19 cellular contexts compared by ENCODE assay signal in genomic region chr13:99208845-99209527, GRCh38. TPM values are rescaled to one million over a fixed set of nuclear protein-coding genes. Genes with fewer than 3 reads are reported as not detected.
DNase-seq lines count a peak whose midpoint lies in the region; ATAC-seq and TF ChIP-seq lines count a peak whose summit lies in the region.
"Had no signal": no experiment of that assay in that cellular context is flagged by ENCODE, and none has a peak within 500 bp of the region (broad histone marks: within the 10 kb centered on the region; RNA-seq: fewer than 3 reads in every experiment).

No MANE protein-coding gene starts in this region.

- peaks cover 0 to 3% (median 0%) of the 10 kb centered on the region in 7 donors for H3K9me3 Mint-ChIP-seq in CD4-positive, CD25-positive, alpha-beta regulatory T cell
- no peaks in the 10 kb centered on the region for H3K9me3 Mint-ChIP-seq in activated CD8-positive, alpha-beta T cell treated with anti-CD3 and anti-CD28 coated beads, Interleukin-2, amount 10 ng/mL, durations not matched to agents 7 days and 5 days (ENCODE audit: insufficient read depth)
- H3K9me3 Mint-ChIP-seq: naive B cell had no signal

- CTCF ChIA-PET in activated CD8-positive, alpha-beta T cell treated with anti-CD3 and anti-CD28 coated beads, Interleukin-2, amount 10 ng/mL, durations not matched to agents 7 days and 5 days (lab: Charles Lee), result interaction anchor here (1.2 kb wide), 1 partner anchor 10 kb away, joined by 8 read pairs; no protein-coding TSS in a partner anchor

- no peak overlapping the region for H3K4me3 ChIP-seq in CD4-positive, CD25-positive, alpha-beta regulatory T cell (ENCODE audit: low read depth, low read length)
- no peak overlapping the region for H3K4me3 ChIP-seq in DND-41 (ENCODE audit: low read depth in 1 of 2, low read length in 2 of 2)
- no peak overlapping the region for H3K4me3 ChIP-seq in right atrium auricular region
- H3K4me3 ChIP-seq: thoracic aorta had no signal

- H3K4me2 ChIP-seq in DND-41 (ENCODE audit: insufficient read depth, low read length), result no peak overlapping the region

- peaks cover 25% of the 10 kb centered on the region for H3K36me3 Mint-ChIP-seq in CD4-positive, CD25-positive, alpha-beta regulatory T cell
- peaks cover 70% of the 10 kb centered on the region for H3K36me3 Mint-ChIP-seq in activated CD8-positive, alpha-beta T cell treated with anti-CD3 and anti-CD28 coated beads, Interleukin-2, amount 10 ng/mL, durations not matched to agents 7 days and 5 days (ENCODE audit: low read depth)

- no peak overlapping the region for H3K27ac ChIP-seq in CD4-positive, CD25-positive, alpha-beta regulatory T cell (ENCODE audit: insufficient read depth, low read length, poor library complexity, severe bottlenecking)
- H3K27ac ChIP-seq in DND-41 (ENCODE audit: low read length) (peak overlapping the region; percentile 2; the same call in 1 of the 2 replicates), right atrium auricular region (no peak overlapping the region)
- H3K27ac ChIP-seq: thoracic aorta had no signal

- H3K9ac ChIP-seq in DND-41 (ENCODE audit: low read depth, low read length), result no peak overlapping the region

- no peaks in the 10 kb centered on the region for H3K27me3 ChIP-seq in CD4-positive, CD25-positive, alpha-beta regulatory T cell (ENCODE audit: control insufficient read depth, insufficient read depth, low read length)
- H3K27me3 ChIP-seq in DND-41 (ENCODE audit: insufficient read depth, low read length, poor library complexity), result no peaks in the 10 kb centered on the region
- no peaks in the 10 kb centered on the region for H3K27me3 ChIP-seq in right atrium auricular region

- no peaks in the 10 kb centered on the region for H3K9me3 ChIP-seq in CD4-positive, CD25-positive, alpha-beta regulatory T cell (ENCODE audit: control insufficient read depth in 2 of 2, low read length in 2 of 2)
- H3K9me3 ChIP-seq in DND-41 (ENCODE audit: insufficient read depth, low read length, severe bottlenecking), result no peaks in the 10 kb centered on the region
- H3K9me3 ChIP-seq in right atrium auricular region, result no peaks in the 10 kb centered on the region
- H3K9me3 ChIP-seq: thoracic aorta had no signal

- peaks cover 4% of the 10 kb centered on the region for H3K27me3 Mint-ChIP-seq in CD4-positive, CD25-positive, alpha-beta regulatory T cell
- no peaks in the 10 kb centered on the region for H3K27me3 Mint-ChIP-seq in activated CD8-positive, alpha-beta T cell treated with anti-CD3 and anti-CD28 coated beads, Interleukin-2, amount 10 ng/mL, durations not matched to agents 7 days and 5 days (ENCODE audit: low read depth)
- H3K27me3 Mint-ChIP-seq: naive B cell had no signal

- peaks cover 43% of the 10 kb centered on the region for H3K4me1 ChIP-seq in CD4-positive, CD25-positive, alpha-beta regulatory T cell (ENCODE audit: control insufficient read depth, insufficient read depth, low read length, poor library complexity, severe bottlenecking)
- H3K4me1 ChIP-seq in DND-41 (ENCODE audit: insufficient read depth, low read length), result peaks cover 34% of the 10 kb centered on the region
- H3K4me1 ChIP-seq in right atrium auricular region, result peaks cover 0 to 13% of the 10 kb centered on the region in 2 donors

- POLR2A ChIA-PET in activated CD8-positive, alpha-beta T cell treated with anti-CD3 and anti-CD28 coated beads, Interleukin-2, amount 10 ng/mL, durations not matched to agents 7 days and 5 days (lab: Charles Lee), result interaction anchor here (1.2 kb wide), 1 partner anchor 10 kb away, joined by 3 read pairs; no protein-coding TSS in a partner anchor

- H4K20me1 ChIP-seq in DND-41 (ENCODE audit: insufficient read depth, low read length), result peaks cover 51% of the 10 kb centered on the region

- no peak for DNase-seq in CD4-positive, CD25-positive, alpha-beta regulatory T cell
- no peak for DNase-seq in DND-41
- peak; percentile 19 for DNase-seq in activated CD8-positive, alpha-beta T cell treated with anti-CD3 and anti-CD28 coated beads, Interleukin-2, amount 10 ng/mL, durations not matched to agents 7 days and 5 days
- DNase-seq in right atrium auricular region (ENCODE audit: low spot score), result peak; percentile 32
- DNase-seq in NCI-H2081 (lab: John Stamatoyannopoulos, UW), result no peak
- no peak for DNase-seq in NCI-H1436 (lab: John Stamatoyannopoulos, UW)
- DNase-seq in Kasumi-1 (lab: John Stamatoyannopoulos, UW), result no peak
- DNase-seq: AML-193, amniotic stem cell, islet precursor cell, mammary epithelial cell, naive B cell, NCI-H146, NCI-H774, PC-3 had no signal

- no peak overlapping the region for H2AFZ ChIP-seq in DND-41 (ENCODE audit: low read depth, low read length)

- H3K4me3 Mint-ChIP-seq in CD4-positive, CD25-positive, alpha-beta regulatory T cell, result peak overlapping the region in 2 of 4 donors; percentile 18 to 49
- H3K4me3 Mint-ChIP-seq in activated CD8-positive, alpha-beta T cell treated with anti-CD3 and anti-CD28 coated beads, Interleukin-2, amount 10 ng/mL, durations not matched to agents 7 days and 5 days, result no peak overlapping the region

- ATAC-seq in CD4-positive, CD25-positive, alpha-beta regulatory T cell (ENCODE audit: low read depth in 2 of 2), result no peak
- ATAC-seq in DND-41 (ENCODE audit: insufficient read depth, low read depth) (no peak), HG02588 (IDR thresholded peaks at IDR 0.05; ENCODE audit: unreplicated experiment) (no peak)
- ATAC-seq in activated CD8-positive, alpha-beta T cell treated with anti-CD3 and anti-CD28 coated beads, Interleukin-2, amount 10 ng/mL, durations not matched to agents 7 days and 5 days, result no peak
- ATAC-seq: PC-3 had no signal

- peaks cover 100% of the 10 kb centered on the region for H3K79me2 ChIP-seq in DND-41 (ENCODE audit: insufficient read depth, low read length)

- H3K36me3 ChIP-seq in CD4-positive, CD25-positive, alpha-beta regulatory T cell (ENCODE audit: control insufficient read depth, insufficient read depth, low read length), result peaks cover 17% of the 10 kb centered on the region
- H3K36me3 ChIP-seq in DND-41 (ENCODE audit: insufficient read depth, low read length) (peaks cover 30% of the 10 kb centered on the region), right atrium auricular region (no peaks in the 10 kb centered on the region)
- H3K36me3 ChIP-seq: thoracic aorta had no signal

- peaks cover 32 to 85% (median 47%) of the 10 kb centered on the region in 4 donors for H3K4me1 Mint-ChIP-seq in CD4-positive, CD25-positive, alpha-beta regulatory T cell
- peaks cover 78% of the 10 kb centered on the region for H3K4me1 Mint-ChIP-seq in activated CD8-positive, alpha-beta T cell treated with anti-CD3 and anti-CD28 coated beads, Interleukin-2, amount 10 ng/mL, durations not matched to agents 7 days and 5 days (ENCODE audit: low read depth)

- no peak for TF ChIP-seq CTCF in DND-41 (IDR thresholded peaks at IDR 0.05; ENCODE audit: borderline replicate concordance, extremely low read depth, low read length, poor library complexity, severe bottlenecking)
- no peak for TF ChIP-seq CTCF in right atrium auricular region (IDR thresholded peaks at IDR 0.05)

- H3K27ac Mint-ChIP-seq in CD4-positive, CD25-positive, alpha-beta regulatory T cell, result peak overlapping the region; percentile 79 to 82 (median 80)
- H3K27ac Mint-ChIP-seq in activated CD8-positive, alpha-beta T cell treated with anti-CD3 and anti-CD28 coated beads, Interleukin-2, amount 10 ng/mL, durations not matched to agents 7 days and 5 days, result peak overlapping the region; percentile 58

RNA-seq across cellular contexts. Expression of gene UBAC2, which starts 8.3 kb away (rescaled TPM):
- total RNA-seq in CD4-positive, CD25-positive, alpha-beta regulatory T cell, result 62.8 TPM
- polyA plus RNA-seq in CD4-positive, CD25-positive, alpha-beta regulatory T cell, result 100 to 1,000 TPM; 101 to 122 (median 105) TPM
- 10 to 100 TPM; 67.4 to 71.2 TPM for total RNA-seq in activated CD8-positive, alpha-beta T cell treated with anti-CD3 and anti-CD28 coated beads, Interleukin-2, amount 10 ng/mL, durations not matched to agents 7 days and 5 days
- 10 to 100 TPM; 47.5 to 50.7 TPM for total RNA-seq in right atrium auricular region

RNA-seq across cellular contexts. Expression of gene GPR18, which starts 49.2 kb away (rescaled TPM):
- total RNA-seq in CD4-positive, CD25-positive, alpha-beta regulatory T cell, result 8.6 TPM
- polyA plus RNA-seq in CD4-positive, CD25-positive, alpha-beta regulatory T cell, result 10 to 100 TPM in 2 of 4 donors, 1 to 10 TPM in 2; 6.1 to 22.6 (median 10.5) TPM
- 10 to 100 TPM; 16.2 to 16.6 TPM for total RNA-seq in activated CD8-positive, alpha-beta T cell treated with anti-CD3 and anti-CD28 coated beads, Interleukin-2, amount 10 ng/mL, durations not matched to agents 7 days and 5 days
- total RNA-seq in right atrium auricular region, result under 1 TPM in 1 of 2 donors, not detected in 1; 0.28 TPM
- total RNA-seq: chondrocyte, M059J, mammary epithelial cell, PC-3, thoracic aorta had no signal
- polyA plus RNA-seq: mammary epithelial cell had no signal

Comparison
In these comparisons a context has a peak if more than half of its experiments do, and no peak if none do; other contexts are left out.
1. DNase-seq: peak in activated CD8-positive, alpha-beta T cell treated with anti-CD3 and anti-CD28 coated beads, Interleukin-2, amount 10 ng/mL, durations not matched to agents 7 days and 5 days (single experiment) and right atrium auricular region (single experiment); none in CD4-positive, CD25-positive, alpha-beta regulatory T cell (0 of 3), DND-41 (single experiment), NCI-H2081 (0 of 2), NCI-H1436 (single experiment) and Kasumi-1 (0 of 2).